1 cellular context compared by ENCODE assay signal in genomic region chr9:36623280-36623679, GRCh38.
TF ChIP-seq lines count a peak whose summit lies in the region.

No MANE protein-coding gene starts in this region.

TF ChIP-seq in SK-N-SH treated with all-trans-retinoic acid at 6 μM for 48 hours, 23 proteins besides CTCF, POLR2A, EP300 and RAD21 (continued from another document):
- no peak for TF ChIP-seq TSHZ2 (CRISPR knock-in tag; IDR thresholded peaks at IDR 0.05)
- TF ChIP-seq TCF4 (CRISPR knock-in tag; IDR thresholded peaks at IDR 0.05; ENCODE audit: borderline replicate concordance), result no peak
- no peak for TF ChIP-seq ZFP3 (CRISPR knock-in tag; IDR thresholded peaks at IDR 0.05)
- no peak for TF ChIP-seq ISL1 (CRISPR knock-in tag; IDR thresholded peaks at IDR 0.05)
- no peak for TF ChIP-seq TOX (CRISPR knock-in tag; IDR thresholded peaks at IDR 0.05; ENCODE audit: borderline replicate concordance)
- no peak for TF ChIP-seq CSRNP3 (CRISPR knock-in tag; IDR thresholded peaks at IDR 0.05)
- no peak for TF ChIP-seq SNAI2 (CRISPR knock-in tag; IDR thresholded peaks at IDR 0.05)
- no peak for TF ChIP-seq ZFP30 (CRISPR knock-in tag; IDR thresholded peaks at IDR 0.05)
